In genomic region chr3:148075829-148076716, GRCh38 we compare ENCODE assay signal across 9 cellular contexts.
DNase-seq lines count a peak whose midpoint lies in the region; ATAC-seq, FAIRE-seq and TF ChIP-seq lines count a peak whose summit lies in the region.
"Had no signal": no experiment of that assay in that cellular context is flagged by ENCODE, and none has a peak within 500 bp of the region (broad histone marks: within the 10 kb centered on the region; RNA-seq: fewer than 3 reads in every experiment).

No MANE protein-coding gene starts in this region.

- intact Hi-C loops in CD4-positive, alpha-beta T cell (cut with DNase I, micrococcal nuclease) = no loop called here

- H3K27ac Mint-ChIP-seq in CD4-positive, alpha-beta T cell = no peak overlapping the region

- no peak overlapping the region for H3K4me3 Mint-ChIP-seq in CD4-positive, alpha-beta T cell

- H3K27ac ChIP-seq in VCaP = peak overlapping the region; percentile 29
- no peak overlapping the region for H3K27ac ChIP-seq in CD4-positive, alpha-beta T cell (ENCODE audit: low read depth, low read length)
- H3K27ac ChIP-seq: skin epidermis had no signal

- H3K4me1 Mint-ChIP-seq in CD4-positive, alpha-beta T cell (ENCODE audit: low read depth) = no peaks in the 10 kb centered on the region

- POLR2A ChIA-PET in CD4-positive, alpha-beta T cell (lab: Charles Lee) = no interaction called here

- CTCF ChIA-PET in CD4-positive, alpha-beta T cell (lab: Charles Lee) = no interaction called here

- peak; percentile 77 for TF ChIP-seq CTCF in LNCaP clone FGC (IDR thresholded peaks at IDR 0.05; ENCODE audit: control insufficient read depth, extremely low read depth, insufficient read depth)
- TF ChIP-seq CTCF in VCaP (conservative IDR thresholded peaks at IDR 0.05) = peak; percentile 85
- TF ChIP-seq CTCF in CD4-positive, alpha-beta T cell (IDR thresholded peaks at IDR 0.05) = no peak

- no peaks in the 10 kb centered on the region for H3K9me3 ChIP-seq in CD4-positive, alpha-beta T cell (ENCODE audit: control insufficient read depth, low read length)

- ATAC-seq in CD4-positive, alpha-beta T cell (ENCODE audit: poor library complexity) = no peak

- no peak for FAIRE-seq in urothelium cell line (lab: Jason Lieb, UNC)

- no peak overlapping the region for H3K4me3 ChIP-seq in LNCaP clone FGC (ENCODE audit: low read depth, low read length)
- H3K4me3 ChIP-seq: skin epidermis had no signal

- no peaks in the 10 kb centered on the region for H3K27me3 Mint-ChIP-seq in CD4-positive, alpha-beta T cell

- H3K36me3 Mint-ChIP-seq in CD4-positive, alpha-beta T cell (ENCODE audit: low read depth) = no peaks in the 10 kb centered on the region

- peaks cover 2% of the 10 kb centered on the region for H3K9me3 Mint-ChIP-seq in CD4-positive, alpha-beta T cell

- H3K27me3 ChIP-seq in CD4-positive, alpha-beta T cell (ENCODE audit: control insufficient read depth, insufficient read depth, low read length) = no peaks in the 10 kb centered on the region

- DNase-seq in ELF-1 (ENCODE audit: low read depth, low spot score) (peak; percentile 14), LNCaP clone FGC (ENCODE audit: low read depth) (no peak), inferior parietal cortex (ENCODE audit: extremely low spot score) (peak; percentile 78), urothelium cell line (ENCODE audit: low spot score) (peak; percentile 12)
- DNase-seq in CD4-positive, alpha-beta T cell = no peak
- no peak for DNase-seq in stimulated activated CD4-positive, alpha-beta T cell treated with anti-CD3 and anti-CD28 coated beads, Interleukin-2, amount 100 ng/mL, for 48 hours
- no peak for DNase-seq in stimulated activated CD4-positive, alpha-beta T cell treated with anti-CD3 and anti-CD28 coated beads, Interleukin-4, amount 100 ng/mL, for 24 hours

Comparison
In these comparisons a context has a peak if more than half of its experiments do, and no peak if none do; other contexts are left out.
1. DNase-seq: peak in ELF-1 (single experiment), inferior parietal cortex (single experiment) and urothelium cell line (single experiment); none in LNCaP clone FGC (single experiment), CD4-positive, alpha-beta T cell (0 of 10), stimulated activated CD4-positive, alpha-beta T cell treated with anti-CD3 and anti-CD28 coated beads, Interleukin-2, amount 100 ng/mL, for 48 hours (0 of 2) and stimulated activated CD4-positive, alpha-beta T cell treated with anti-CD3 and anti-CD28 coated beads, Interleukin-4, amount 100 ng/mL, for 24 hours (single experiment).